ENCODE assay signal across 16 cellular contexts in genomic region chr11:3995949-3996554, GRCh38.
DNase-seq lines count a peak whose midpoint lies in the region; ATAC-seq and TF ChIP-seq lines count a peak whose summit lies in the region.
"Had no signal": no experiment of that assay in that cellular context is flagged by ENCODE, and none has a peak within 500 bp of the region (broad histone marks: within the 10 kb centered on the region; RNA-seq: fewer than 3 reads in every experiment).

No MANE protein-coding gene starts in this region.

- H3K9me3 ChIP-seq in H9 (ENCODE audit: control insufficient read depth, low read depth, low read length), result peaks cover 7% of the 10 kb centered on the region

- H3K9me3 Mint-ChIP-seq in H9 (peaks cover 35 to 44% of the 10 kb centered on the region in 2 experiments), activated B cell treated with CpG ODN at 0.5 μM for 24 hours (peaks cover 9% of the 10 kb centered on the region)

- H2BK12ac ChIP-seq in H9 (ENCODE audit: insufficient read length, low read depth, low read length), result no peak overlapping the region

- no peak overlapping the region for H2BK20ac ChIP-seq in H9 (ENCODE audit: low read depth, low read length, poor library complexity, severe bottlenecking)

- peaks cover 5 to 25% (median 17%) of the 10 kb centered on the region in 3 experiments for H3K36me3 Mint-ChIP-seq in H9 (ENCODE audit: insufficient read depth in 1 of 3, low read depth in 3 of 3)
- H3K36me3 Mint-ChIP-seq in activated B cell treated with CpG ODN at 0.5 μM for 24 hours (ENCODE audit: low read depth), result peaks cover 28% of the 10 kb centered on the region

- no peaks in the 10 kb centered on the region for H4K20me1 ChIP-seq in H9 (ENCODE audit: control insufficient read depth, insufficient read depth, insufficient read length)

- no peak overlapping the region for H3K18ac ChIP-seq in H9 (ENCODE audit: insufficient read length, low read depth, low read length)

- no peak overlapping the region for H4K91ac ChIP-seq in H9 (ENCODE audit: insufficient read length, low read depth, low read length)

- no peak overlapping the region for H4K5ac ChIP-seq in H9 (ENCODE audit: insufficient read length, low read depth, low read length)

- peak; percentile 62 for DNase-seq in AG08395 (ENCODE audit: low spot score)
- DNase-seq in H9, result no peak
- DNase-seq in activated B cell treated with CpG ODN at 0.5 μM for 24 hours, result no peak
- DNase-seq in kidney tubule cell (ENCODE audit: low spot score), result peak; percentile 47
- no peak for DNase-seq in ACHN
- DNase-seq in GM19238 (ENCODE audit: insufficient read length, low spot score), result no peak
- DNase-seq: activated CD8-positive, alpha-beta memory T cell treated with anti-CD3 and anti-CD28 coated beads, Interleukin-2, amount 10 ng/mL, durations not matched to agents 7 days and 5 days; activated naive CD8-positive, alpha-beta T cell treated with anti-CD3 and anti-CD28 coated beads for 36 hours; hypothalamus; naive thymus-derived CD8-positive, alpha-beta T cell; NCI-H2081; NK-92 treated with Interleukin-12 subunit alpha and Interleukin-12 subunit beta, amount 100 ng/mL, for 24 hours had no signal

- CTCF ChIA-PET in activated B cell treated with CpG ODN at 0.5 μM for 24 hours (lab: Charles Lee), result interaction anchor here (0.9 to 1.6 kb wide), 3 partner anchors 11 to 146 kb away, joined by 3 to 4 read pairs (median 3); no protein-coding TSS in a partner anchor

- no peak overlapping the region for H3K23ac ChIP-seq in H9 (ENCODE audit: insufficient read length, low read depth, low read length)

- no peaks in the 10 kb centered on the region for H3K23me2 ChIP-seq in H9 (ENCODE audit: insufficient read length, low read depth, low read length, poor library complexity, severe bottlenecking)

- H2BK5ac ChIP-seq in H9 (ENCODE audit: insufficient read length, low read length), result no peak overlapping the region

- no peak overlapping the region for H3K27ac ChIP-seq in H9 (ENCODE audit: insufficient read length, low read depth, low read length)
- H3K27ac ChIP-seq: BLaER1 treated with 17β-estradiol and CSF1 and Interleukin-3, amounts not matched to agents 10 nM and 100 nM had no signal

- in situ Hi-C loops in ACHN (cut with HindIII; ENCODE audit: low pct_ligation_motif_present, low pct_unique_long_range_greater_than_20kb, low sequenced_read_pairs), result no loop called here

- peak overlapping the region; percentile 90 for H3K56ac ChIP-seq in H9 (ENCODE audit: insufficient read length, low read depth, low read length)

- H2AFZ ChIP-seq in H9 (ENCODE audit: low read length), result no peak overlapping the region

- H2BK15ac ChIP-seq in H9 (ENCODE audit: low read depth, low read length), result no peak overlapping the region

- H3K79me1 ChIP-seq in H9 (ENCODE audit: insufficient read depth, low read depth, low read length, poor library complexity, severe bottlenecking), result no peaks in the 10 kb centered on the region

- H3K27ac Mint-ChIP-seq in H9, result no peak overlapping the region
- H3K27ac Mint-ChIP-seq in activated B cell treated with CpG ODN at 0.5 μM for 24 hours, result no peak overlapping the region
- H3K27ac Mint-ChIP-seq: activated CD8-positive, alpha-beta memory T cell treated with anti-CD3 and anti-CD28 coated beads, Interleukin-2, amount 10 ng/mL, durations not matched to agents 7 days and 5 days; activated naive CD8-positive, alpha-beta T cell treated with anti-CD3 and anti-CD28 coated beads for 36 hours; T-helper 1 cell treated with Interleukin-12 subunit alpha and Interleukin-12 subunit beta and Interleukin-4 antibody, amounts not matched to agents 30 μg/mL and 1 μg/mL, for 36 hours had no signal

- H2BK120ac ChIP-seq in H9 (ENCODE audit: low read depth, low read length, poor library complexity, severe bottlenecking), result no peak overlapping the region

- H3K4me3 Mint-ChIP-seq in H9 (no peak overlapping the region), activated B cell treated with CpG ODN at 0.5 μM for 24 hours (no peak overlapping the region)
- H3K4me3 Mint-ChIP-seq: activated CD8-positive, alpha-beta memory T cell treated with anti-CD3 and anti-CD28 coated beads, Interleukin-2, amount 10 ng/mL, durations not matched to agents 7 days and 5 days; activated naive CD8-positive, alpha-beta T cell treated with anti-CD3 and anti-CD28 coated beads for 36 hours; T-helper 1 cell treated with Interleukin-12 subunit alpha and Interleukin-12 subunit beta and Interleukin-4 antibody, amounts not matched to agents 30 μg/mL and 1 μg/mL, for 36 hours had no signal

- no CpG with 5 or more reads among the region's 4 CpGs for WGBS in H9 (ENCODE audit: extremely low coverage, insufficient read length, low lambda C conversion rate)

- peak; percentile 37 for ATAC-seq in activated B cell treated with CpG ODN at 0.5 μM for 24 hours (ENCODE audit: low read depth)
- no peak for ATAC-seq in HG02763 (IDR thresholded peaks at IDR 0.05; ENCODE audit: unreplicated experiment)
- ATAC-seq in GM18861 (IDR thresholded peaks at IDR 0.05; ENCODE audit: unreplicated experiment), result no peak
- ATAC-seq: activated CD8-positive, alpha-beta memory T cell treated with anti-CD3 and anti-CD28 coated beads, Interleukin-2, amount 10 ng/mL, durations not matched to agents 7 days and 5 days; naive thymus-derived CD8-positive, alpha-beta T cell had no signal

- peaks cover 0 to 7% of the 10 kb centered on the region in 2 experiments; a peak in 1 of 4 replicates for H3K4me1 Mint-ChIP-seq in H9
- peaks cover 29% of the 10 kb centered on the region for H3K4me1 Mint-ChIP-seq in activated B cell treated with CpG ODN at 0.5 μM for 24 hours

- TF ChIP-seq CTCF in H9 (conservative IDR thresholded peaks at IDR 0.05) (no peak), activated B cell treated with CpG ODN at 0.5 μM for 24 hours (IDR thresholded peaks at IDR 0.05) (no peak)

- H3K79me2 ChIP-seq in H9 (ENCODE audit: insufficient read depth, low read length), result no peaks in the 10 kb centered on the region

- H3K14ac ChIP-seq in H9 (ENCODE audit: insufficient read depth, low read length), result no peak overlapping the region

- intact Hi-C loops in activated B cell treated with CpG ODN at 0.5 μM for 24 hours (cut with micrococcal nuclease), result loop anchor here (2.0 kb wide), 1 partner anchor 15 kb away; no protein-coding TSS in a partner anchor

- no peak overlapping the region for H2AK5ac ChIP-seq in H9 (ENCODE audit: insufficient read length, low read length)

- no peak overlapping the region for H3K4me2 ChIP-seq in H9 (ENCODE audit: insufficient read depth, insufficient read length, low read length)

- H3K4ac ChIP-seq in H9 (ENCODE audit: low read depth, low read length), result no peak overlapping the region

- H3K27me3 ChIP-seq in H9 (ENCODE audit: insufficient read depth, low read length), result no peaks in the 10 kb centered on the region
- H3K27me3 ChIP-seq: BLaER1 treated with 17β-estradiol and CSF1 and Interleukin-3, amounts not matched to agents 10 nM and 100 nM had no signal

- no peak overlapping the region for H3K9ac ChIP-seq in H9 (ENCODE audit: extremely low read depth, insufficient read length, low read length)
- H3K9ac ChIP-seq: BLaER1 treated with 17β-estradiol and CSF1 and Interleukin-3, amounts not matched to agents 10 nM and 100 nM had no signal

- no peaks in the 10 kb centered on the region for H3K4me1 ChIP-seq in H9 (ENCODE audit: insufficient read depth, low read length)

- POLR2A ChIA-PET in activated B cell treated with CpG ODN at 0.5 μM for 24 hours (lab: Charles Lee), result interaction anchor here (0.6 kb wide), 1 partner anchor 68 kb away, joined by 4 read pairs; no protein-coding TSS in a partner anchor

- H3T11ph ChIP-seq in H9 (ENCODE audit: low read length), result no peak overlapping the region

- no peaks in the 10 kb centered on the region for H3K27me3 Mint-ChIP-seq in H9 (ENCODE audit: low read depth)
- H3K27me3 Mint-ChIP-seq in activated B cell treated with CpG ODN at 0.5 μM for 24 hours, result no peaks in the 10 kb centered on the region
- H3K27me3 Mint-ChIP-seq: activated CD8-positive, alpha-beta memory T cell treated with anti-CD3 and anti-CD28 coated beads, Interleukin-2, amount 10 ng/mL, durations not matched to agents 7 days and 5 days; activated naive CD8-positive, alpha-beta T cell treated with anti-CD3 and anti-CD28 coated beads for 36 hours; naive thymus-derived CD8-positive, alpha-beta T cell had no signal

- no peak overlapping the region for H4K8ac ChIP-seq in H9 (replicated peaks; ENCODE audit: insufficient read length, low read depth, low read length)

Comparison
In these comparisons a context has a peak if more than half of its experiments do, and no peak if none do; other contexts are left out.
1. DNase-seq: peak in AG08395 (single experiment) and kidney tubule cell (single experiment); none in H9 (single experiment), activated B cell treated with CpG ODN at 0.5 μM for 24 hours (single experiment), ACHN (single experiment) and GM19238 (single experiment).